ENCODE assay signal across 1 cellular context in genomic region chr6:167827588-167828324, GRCh38.
A peak's percentile ranks its signal among the peaks of the same experiment; 100 is the strongest.
TF ChIP-seq lines count a peak whose summit lies in the region.

No MANE protein-coding gene starts in this region.

TF ChIP-seq in HepG2, 621 proteins besides CTCF, POLR2A, EP300 and RAD21 (continued from another document and continues in another):
- TF ChIP-seq AHDC1 (CRISPR knock-in tag; IDR thresholded peaks at IDR 0.05; ENCODE audit: borderline replicate concordance): no peak
- TF ChIP-seq RNF2 (conservative IDR thresholded peaks at IDR 0.05; ENCODE audit: low read depth): no peak
- no peak for TF ChIP-seq ZNF530 (CRISPR knock-in tag; IDR thresholded peaks at IDR 0.05; ENCODE audit: low read depth)
- no peak for TF ChIP-seq ZNF839 (CRISPR knock-in tag; IDR thresholded peaks at IDR 0.05; ENCODE audit: borderline replicate concordance)
- TF ChIP-seq TRIM24 (CRISPR knock-in tag; IDR thresholded peaks at IDR 0.05): no peak
- peak; percentile 73; the same call in 1 of the 2 replicates for TF ChIP-seq RBFOX2 (IDR thresholded peaks at IDR 0.05; ENCODE audit: low read depth, low read length)
- no peak for TF ChIP-seq MXI1 (IDR thresholded peaks at IDR 0.05; ENCODE audit: borderline replicate concordance, low read depth, low read length)
- no peak for TF ChIP-seq FUBP1 (CRISPR knock-in tag; IDR thresholded peaks at IDR 0.05; ENCODE audit: borderline replicate concordance)
- no peak for TF ChIP-seq ATM (IDR thresholded peaks at IDR 0.05; ENCODE audit: borderline replicate concordance)
- TF ChIP-seq ZNF441 (CRISPR knock-in tag; IDR thresholded peaks at IDR 0.05; ENCODE audit: borderline replicate concordance): 0 out of 2 replicates have a peak, but pooled peaks have one; percentile 43
- no peak for TF ChIP-seq MAF1 (CRISPR knock-in tag; IDR thresholded peaks at IDR 0.05; ENCODE audit: borderline replicate concordance)
- peak; percentile 48; the same call in 1 of the 2 replicates for TF ChIP-seq ZNF543 (CRISPR knock-in tag; IDR thresholded peaks at IDR 0.05)
- TF ChIP-seq HNF4G (IDR thresholded peaks at IDR 0.05; ENCODE audit: borderline replicate concordance, low read depth, low read length): no peak
- no peak for TF ChIP-seq HNF4G (CRISPR knock-in tag; IDR thresholded peaks at IDR 0.05; ENCODE audit: borderline replicate concordance, low read depth)
- TF ChIP-seq ZNF362 (CRISPR knock-in tag; IDR thresholded peaks at IDR 0.05; ENCODE audit: borderline replicate concordance): peak; percentile 61; the same call in 1 of the 2 replicates
- TF ChIP-seq ZSCAN31 (CRISPR knock-in tag; IDR thresholded peaks at IDR 0.05; ENCODE audit: low read depth): no peak; the same call in 1 of the 2 replicates
- peak; percentile 71; the same call in 1 of the 2 replicates for TF ChIP-seq BORCS8-MEF2B (CRISPR knock-in tag; IDR thresholded peaks at IDR 0.05)
- TF ChIP-seq ZBTB14 (CRISPR knock-in tag; IDR thresholded peaks at IDR 0.05): peak; percentile 78
- TF ChIP-seq PAWR (CRISPR knock-in tag; IDR thresholded peaks at IDR 0.05; ENCODE audit: borderline replicate concordance): no peak
- TF ChIP-seq CENPT (CRISPR knock-in tag; IDR thresholded peaks at IDR 0.05; ENCODE audit: low read depth): no peak
- peak; percentile 69; the same call in 1 of the 2 replicates for TF ChIP-seq ZNF292 (CRISPR knock-in tag; IDR thresholded peaks at IDR 0.05; ENCODE audit: borderline replicate concordance, low read depth)
- no peak for TF ChIP-seq SNAPC2 (CRISPR knock-in tag; IDR thresholded peaks at IDR 0.05)
- no peak for TF ChIP-seq ZNF720 (CRISPR knock-in tag; IDR thresholded peaks at IDR 0.05)
- TF ChIP-seq U2AF1 (optimal IDR thresholded peaks at IDR 0.05; ENCODE audit: low read depth, low read length): no peak
- TF ChIP-seq ATF7-NPFF (CRISPR knock-in tag; IDR thresholded peaks at IDR 0.05; ENCODE audit: low read depth): peak; percentile 48; the same call in 1 of the 2 replicates
- TF ChIP-seq ZNF280B (CRISPR knock-in tag; IDR thresholded peaks at IDR 0.05; ENCODE audit: borderline replicate concordance): no peak
- TF ChIP-seq SKI (IDR thresholded peaks at IDR 0.05; ENCODE audit: partially characterized antibody): peak; percentile 20
- TF ChIP-seq MBD4 (IDR thresholded peaks at IDR 0.05; ENCODE audit: borderline replicate concordance, low read length): no peak
- no peak for TF ChIP-seq ZBTB4 (CRISPR knock-in tag; IDR thresholded peaks at IDR 0.05; ENCODE audit: borderline replicate concordance)
- no peak for TF ChIP-seq NR2C2 (CRISPR knock-in tag; IDR thresholded peaks at IDR 0.05; ENCODE audit: borderline replicate concordance)
- TF ChIP-seq ZNF234 (CRISPR knock-in tag; conservative IDR thresholded peaks at IDR 0.05): no peak
- TF ChIP-seq RERE (CRISPR knock-in tag; IDR thresholded peaks at IDR 0.05; ENCODE audit: low read depth): 0 out of 2 replicates have a peak, but pooled peaks have one; percentile 3
- no peak for TF ChIP-seq ZNF33B (CRISPR knock-in tag; IDR thresholded peaks at IDR 0.05)
- peak; percentile 42; the same call in 1 of the 2 replicates for TF ChIP-seq ZNF777 (CRISPR knock-in tag; IDR thresholded peaks at IDR 0.05)
- no peak for TF ChIP-seq NR3C1 (CRISPR knock-in tag; IDR thresholded peaks at IDR 0.05)
